8 cellular contexts compared by ENCODE assay signal in genomic region chr10:68988530-68989316, GRCh38. TPM values are rescaled to one million over a fixed set of nuclear protein-coding genes. Genes with fewer than 3 reads are reported as not detected.
DNase-seq lines count a peak whose midpoint lies in the region; ATAC-seq and TF ChIP-seq lines count a peak whose summit lies in the region.

Gene KIFBP, plus strand, starts transcription at chr10:68988803. Its CDS starts 30 bp downstream, at chr10:68988833.

- peaks cover 0 to 23% of the 10 kb centered on the region in 2 donors for H3K36me3 ChIP-seq in left lung

- no peaks in the 10 kb centered on the region for H3K9me3 ChIP-seq in left lung

- H3K27me3 ChIP-seq in left lung: no peaks in the 10 kb centered on the region

- TF ChIP-seq CTCF in CD14-positive monocyte (IDR thresholded peaks at IDR 0.05): peak; percentile 51
- no peak for TF ChIP-seq CTCF in left lung (IDR thresholded peaks at IDR 0.05)

- H3K27me3 Mint-ChIP-seq in CD14-positive monocyte (ENCODE audit: low read depth in 3 of 3): peaks cover 0 to 2% (median 0%) of the 10 kb centered on the region in 3 donors

- H3K27ac Mint-ChIP-seq in CD14-positive monocyte: peak within 1 kb of the TSS; percentile 86 to 96 (median 90)

- H3K4me3 Mint-ChIP-seq in CD14-positive monocyte: peak within 1 kb of the TSS; percentile 98

- H3K4me3 ChIP-seq in left lung: peak within 1 kb of the TSS; percentile 78 to 90

- intact Hi-C loops in CD14-positive monocyte (cut with micrococcal nuclease) (loop anchor here in 1 of 2 donors (10.0 kb wide), 1 partner anchor 136 kb away; the partner anchor contains the start of gene VPS26A), left lung (cut with DNase I) (no loop called here)

- DNase-seq in CD14-positive monocyte (ENCODE audit: low spot score) (peak; percentile 88), NCI-H69 (lab: John Stamatoyannopoulos, UW) (peak; percentile 96), dermis blood vessel endothelial cell (peak; percentile 99), left lung (peak; percentile 93 to 94)
- peak; percentile 73 to 75 for DNase-seq in activated CD4-positive, alpha-beta T cell treated with anti-CD3 and anti-CD28 coated beads, Interleukin-2, amount 50 U/mL, for 4 hours
- DNase-seq in stimulated activated CD4-positive, alpha-beta T cell treated with anti-CD3 and anti-CD28 coated beads, Interleukin-2, amount 100 ng/mL, for 48 hours: peak; percentile 72 to 80

- peaks cover 35% of the 10 kb centered on the region for H3K4me1 Mint-ChIP-seq in CD14-positive monocyte

- H3K27ac ChIP-seq in left lung: peak within 1 kb of the TSS; percentile 79 to 80

- peaks cover 21 to 25% of the 10 kb centered on the region in 2 donors for H3K36me3 Mint-ChIP-seq in CD14-positive monocyte

- no peaks in the 10 kb centered on the region for H3K9me3 Mint-ChIP-seq in CD14-positive monocyte

- peaks cover 16 to 48% of the 10 kb centered on the region in 2 donors for H3K4me1 ChIP-seq in left lung

- peak; percentile 73 for ATAC-seq in GM19351 (IDR thresholded peaks at IDR 0.05; ENCODE audit: unreplicated experiment)
- ATAC-seq in HG03521 (IDR thresholded peaks at IDR 0.05; ENCODE audit: unreplicated experiment): peak; percentile 72
- peak; percentile 97 for ATAC-seq in left lung

RNA-seq across cellular contexts. Expression of gene KIFBP, which starts in this region (rescaled TPM):
- 1 to 10 TPM in 1 of 2 donors, under 1 TPM in 1; 0.52 to 1.4 TPM for polyA plus RNA-seq in CD14-positive monocyte
- total RNA-seq in dermis blood vessel endothelial cell (41.9 and 55.2 TPM in 2 replicates), left lung (10 to 100 TPM; 21.1 to 27.3 TPM)

Comparison
In these comparisons a context has a peak if more than half of its experiments do, and no peak if none do; other contexts are left out.
1. Peak in every context shown above with its lines: DNase-seq, ATAC-seq, H3K4me3 ChIP-seq and H3K27ac ChIP-seq.